Comparison of ENCODE assay signal across 8 cellular contexts in genomic region chr14:63770187-63770807, GRCh38. TPM values are rescaled to one million over a fixed set of nuclear protein-coding genes. Genes with fewer than 3 reads are reported as not detected.
DNase-seq lines count a peak whose midpoint lies in the region; ATAC-seq and TF ChIP-seq lines count a peak whose summit lies in the region.

No MANE protein-coding gene starts in this region.

- no peaks in the 10 kb centered on the region for H3K79me2 ChIP-seq in parathyroid adenoma

- peak; percentile 28 for DNase-seq in Caki2 (ENCODE audit: low read depth)
- DNase-seq in NCI-H524 (lab: John Stamatoyannopoulos, UW): peak; percentile 45 to 56
- peak; percentile 39 for DNase-seq in activated CD8-positive, alpha-beta memory T cell treated with anti-CD3 and anti-CD28 coated beads, Interleukin-2, amount 50 U/mL, for 4 hours
- peak; percentile 78 for DNase-seq in fibroblast of pulmonary artery (ENCODE audit: low read depth)
- no peak for DNase-seq in NCI-H187 (lab: John Stamatoyannopoulos, UW)
- no peak for DNase-seq in cerebellar nuclear complex (lab: John Stamatoyannopoulos, UW)

- H3K4me1 ChIP-seq in parathyroid adenoma: no peaks in the 10 kb centered on the region

- no peaks in the 10 kb centered on the region for H3K36me3 ChIP-seq in parathyroid adenoma (ENCODE audit: control insufficient read depth, insufficient read depth, low read length)

- peak; percentile 80 for TF ChIP-seq CTCF in fibroblast of pulmonary artery (IDR thresholded peaks at IDR 0.05; ENCODE audit: low read length, missing control alignments)
- TF ChIP-seq CTCF in parathyroid adenoma (IDR thresholded peaks at IDR 0.05): peak; percentile 66

- no peak overlapping the region for H3K4me2 ChIP-seq in parathyroid adenoma (ENCODE audit: low read length)

- H3K4me3 ChIP-seq in fibroblast of pulmonary artery (replicated peaks; ENCODE audit: low read depth, low read length) (no peak overlapping the region), parathyroid adenoma (ENCODE audit: low read depth, low read length) (no peak overlapping the region)

- H3K9ac ChIP-seq in parathyroid adenoma: no peak overlapping the region

- no peaks in the 10 kb centered on the region for H3K27me3 ChIP-seq in parathyroid adenoma (ENCODE audit: control insufficient read depth, insufficient read depth, low read length)

- no peaks in the 10 kb centered on the region for H3K9me3 ChIP-seq in parathyroid adenoma (ENCODE audit: control insufficient read depth, low read length)

- in situ Hi-C loops in Caki2 (cut with HindIII; ENCODE audit: low pct_unique_long_range_greater_than_20kb, low sequenced_read_pairs): no loop called here

- peak; percentile 64 for ATAC-seq in GM21619 (IDR thresholded peaks at IDR 0.05; ENCODE audit: unreplicated experiment)

- no peak overlapping the region for H3K27ac ChIP-seq in parathyroid adenoma

- no peak overlapping the region for H2AFZ ChIP-seq in parathyroid adenoma

RNA-seq across cellular contexts. Expression of gene SGPP1, which starts 42.4 kb away (rescaled TPM):
- 10.9 and 13.3 TPM in 2 replicates for total RNA-seq in Caki2 (2014; rRNA removed; shearing (Covaris generic); ENCODE audit: low replicate concordance)

Comparison
In these comparisons a context has a peak if more than half of its experiments do, and no peak if none do; other contexts are left out.
1. DNase-seq: peak in Caki2 (single experiment), NCI-H524 (2 of 2), activated CD8-positive, alpha-beta memory T cell treated with anti-CD3 and anti-CD28 coated beads, Interleukin-2, amount 50 U/mL, for 4 hours (single experiment) and fibroblast of pulmonary artery (single experiment); none in NCI-H187 (0 of 2) and cerebellar nuclear complex (0 of 2).